25 cellular contexts compared by ENCODE assay signal in the genomic region with DNA sequence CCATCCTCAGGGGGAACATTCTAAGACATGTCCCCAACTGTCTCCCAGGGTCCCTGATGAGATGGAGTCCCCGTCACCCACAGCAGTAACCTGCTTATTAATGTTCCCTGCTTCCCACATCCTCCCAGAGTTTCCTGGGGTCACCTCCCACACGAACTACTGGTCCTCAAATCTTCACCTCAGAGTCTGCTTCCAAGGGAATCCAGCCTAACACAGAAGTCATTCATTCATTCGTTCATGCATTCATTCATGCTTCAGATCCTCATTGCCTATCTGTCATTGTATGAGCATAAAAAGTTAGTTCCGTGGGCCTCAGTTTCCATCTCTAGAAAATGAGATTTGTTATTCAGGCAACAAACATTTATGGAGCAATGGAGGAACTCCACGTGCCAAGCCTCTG.
"Had no signal": no experiment of that assay in that cellular context is flagged by ENCODE, and none has a peak within 500 bp of the region (broad histone marks: within the 10 kb centered on the region; RNA-seq: fewer than 3 reads in every experiment).

No MANE protein-coding gene starts in this region.

- H3K27ac Mint-ChIP-seq: mesothelial cell of epicardium had no signal

- H3K4me3 Mint-ChIP-seq: mesothelial cell of epicardium had no signal

- FAIRE-seq: colon, islet of Langerhans, keratinocyte had no signal

- H3K27ac ChIP-seq: coronary artery, dorsolateral prefrontal cortex, epithelial cell of prostate, esophagus squamous epithelium, gastrocnemius medialis, heart right ventricle, left lung, lower lobe of right lung had no signal

- ATAC-seq: esophagus mucosa, gastrocnemius medialis, heart right ventricle, left cardiac atrium, left lung, lower lobe of right lung, mucosa of descending colon had no signal

- H3K4me3 ChIP-seq: coronary artery, dorsolateral prefrontal cortex, esophagus squamous epithelium, gastrocnemius medialis, heart right ventricle, left lung, lower lobe of right lung, mucosa of descending colon had no signal

- H3K9me3 ChIP-seq: esophagus squamous epithelium, gastrocnemius medialis, heart right ventricle, left lung, lower lobe of right lung, mucosa of descending colon had no signal

- H3K9me3 Mint-ChIP-seq: mesothelial cell of epicardium had no signal

- H3K36me3 Mint-ChIP-seq: mesothelial cell of epicardium had no signal

- DNase-seq: dermis blood vessel endothelial cell; dorsolateral prefrontal cortex; effector CD4-positive, alpha-beta T cell; effector memory CD4-positive, alpha-beta T cell; erythroblast; esophagus squamous epithelium; foreskin fibroblast; foreskin melanocyte; gastrocnemius medialis; glutamatergic neuron; head of caudate nucleus; heart right ventricle; hippocampal formation; left cardiac atrium; left lung; left ventricle myocardium superior; lower lobe of right lung; mucosa of descending colon had no signal

- H3K27me3 ChIP-seq: dorsolateral prefrontal cortex, gastrocnemius medialis, heart right ventricle, left lung had no signal

- H3K36me3 ChIP-seq: esophagus squamous epithelium, gastrocnemius medialis, heart right ventricle, left lung, lower lobe of right lung had no signal
